In the genomic region with DNA sequence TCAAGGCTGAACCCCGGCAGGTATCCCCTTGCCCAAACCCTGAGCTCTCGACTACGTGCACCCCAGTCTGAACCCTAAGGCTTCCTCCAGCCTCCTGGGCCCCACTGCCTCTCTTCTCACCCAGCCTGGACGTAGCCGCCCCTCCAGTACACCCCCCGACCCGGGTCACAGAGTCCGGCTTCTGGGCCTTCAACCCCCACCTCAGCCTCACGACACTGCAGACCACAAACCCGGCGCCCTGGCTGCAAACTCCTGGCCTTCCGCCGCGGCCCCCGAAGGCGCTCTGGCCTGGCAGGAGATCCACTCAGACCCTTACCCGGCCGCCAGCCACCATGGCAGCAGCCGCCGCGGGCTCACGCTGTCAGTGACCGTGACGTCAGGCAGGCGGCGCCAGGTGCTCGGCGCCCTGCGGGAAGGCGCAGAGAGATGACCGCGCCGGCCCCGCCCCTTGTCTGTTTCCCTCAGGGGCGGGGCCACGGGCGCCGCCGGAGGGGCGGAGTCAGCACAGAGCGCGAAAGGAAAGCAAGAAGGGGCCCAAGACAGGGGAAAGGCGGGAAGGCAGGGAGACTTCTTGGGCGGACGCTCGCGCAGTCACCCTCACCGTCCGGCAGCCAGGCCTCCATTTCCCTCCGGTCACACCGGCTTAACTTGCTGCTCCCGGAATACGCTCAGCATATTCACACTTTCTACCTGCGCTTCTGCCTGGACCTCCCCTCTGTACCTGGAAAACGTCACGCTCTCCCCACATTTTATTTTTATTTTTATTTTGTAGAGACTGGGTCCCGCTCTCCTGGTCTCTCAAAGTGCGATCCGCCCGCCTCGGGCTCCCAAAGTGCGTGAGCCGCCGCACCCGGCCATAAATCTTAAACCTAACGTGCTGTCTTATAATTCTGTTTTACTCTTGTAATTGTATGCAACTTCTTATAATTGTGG, we compare ENCODE assay signal across 8 cellular contexts. TPM values are rescaled to one million over a fixed set of nuclear protein-coding genes. Genes with fewer than 3 reads are reported as not detected.
DNase-seq lines count a peak whose midpoint lies in the region; ATAC-seq, FAIRE-seq and TF ChIP-seq lines count a peak whose summit lies in the region.

A gene with protein sequence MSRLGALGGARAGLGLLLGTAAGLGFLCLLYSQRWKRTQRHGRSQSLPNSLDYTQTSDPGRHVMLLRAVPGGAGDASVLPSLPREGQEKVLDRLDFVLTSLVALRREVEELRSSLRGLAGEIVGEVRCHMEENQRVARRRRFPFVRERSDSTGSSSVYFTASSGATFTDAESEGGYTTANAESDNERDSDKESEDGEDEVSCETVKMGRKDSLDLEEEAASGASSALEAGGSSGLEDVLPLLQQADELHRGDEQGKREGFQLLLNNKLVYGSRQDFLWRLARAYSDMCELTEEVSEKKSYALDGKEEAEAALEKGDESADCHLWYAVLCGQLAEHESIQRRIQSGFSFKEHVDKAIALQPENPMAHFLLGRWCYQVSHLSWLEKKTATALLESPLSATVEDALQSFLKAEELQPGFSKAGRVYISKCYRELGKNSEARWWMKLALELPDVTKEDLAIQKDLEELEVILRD (minus strand): TSS at position 372 of the 933 bp plus-strand sequence. CDS start 471 bp downstream, outside the sequence.

- TF ChIP-seq CTCF in HepG2 (CRISPR knock-in tag; IDR thresholded peaks at IDR 0.05): peak; percentile 35

- DNase-seq in NCI-H774 (lab: John Stamatoyannopoulos, UW): peak; percentile 90
- peak; percentile 84 to 91 for DNase-seq in activated CD4-positive, alpha-beta T cell treated with anti-CD3 and anti-CD28 coated beads, Interleukin-2, amount 50 U/mL, for 24 hours (ENCODE audit: low read depth in 1 of 2, low spot score in 1 of 2)
- peak; percentile 88 for DNase-seq in dedifferentiated amniotic fluid mesenchymal stem cell (ENCODE audit: extremely low spot score)
- DNase-seq in HepG2 (ENCODE audit: low spot score): peak; percentile 77
- DNase-seq in stimulated activated CD4-positive, alpha-beta T cell treated with anti-CD3 and anti-CD28 coated beads, Interleukin-4, amount 100 ng/mL, for 1 hour: peak; percentile 95

- peaks cover 0 to 26% (median 0%) of the 10 kb centered on the region in 11 experiments; a peak in 7 of 22 replicates for H4K20me1 ChIP-seq in BLaER1 treated with 17β-estradiol and CSF1 and Interleukin-3, amounts not matched to agents 10 nM and 100 nM
- no peaks in the 10 kb centered on the region for H4K20me1 ChIP-seq in HepG2 (ENCODE audit: insufficient read depth, low read length)

- FAIRE-seq in HepG2 (lab: Jason Lieb, UNC): no peak

- H3K4me1 ChIP-seq in BLaER1 treated with 17β-estradiol and CSF1 and Interleukin-3, amounts not matched to agents 10 nM and 100 nM: peaks cover 16 to 53% (median 40%) of the 10 kb centered on the region in 10 experiments
- peaks cover 54% of the 10 kb centered on the region for H3K4me1 ChIP-seq in HepG2 (ENCODE audit: insufficient read depth, low read length)

- H3K4me3 ChIP-seq in BLaER1 treated with 17β-estradiol and CSF1 and Interleukin-3, amounts not matched to agents 10 nM and 100 nM: peak within 1 kb of the TSS; percentile 79 to 99 (median 96)
- H3K4me3 ChIP-seq in HepG2 (replicated peaks in 1 of 3; ENCODE audit: insufficient read depth in 1 of 3, low read depth in 2 of 3, low read length in 3 of 3): peak within 1 kb of the TSS; percentile 83 to 98 (median 89)

- TSS peak; percentile 100 for BruUV-seq in HepG2 (replicated peaks; lab: Mats Ljungman, UMichigan)

- CTCF ChIA-PET in HepG2 (lab: Yijun Ruan, JAX; ENCODE audit: low intra/inter-chr PET ratio, low total read pairs): no interaction called here

- peak within 1 kb of the TSS; percentile 63 to 95 (median 90); a peak in 21 of 22 replicates for H3K27ac ChIP-seq in BLaER1 treated with 17β-estradiol and CSF1 and Interleukin-3, amounts not matched to agents 10 nM and 100 nM
- H3K27ac ChIP-seq in HepG2 (ENCODE audit: extremely low read length, insufficient read depth, low read length): peak within 1 kb of the TSS; percentile 84

- intact Hi-C loops in HepG2 (cut with micrococcal nuclease; ENCODE audit: unreplicated experiment): loop anchor here (10.0 kb wide), 1 partner anchor 160 kb away; a partner anchor contains a TSS

- H3K4me2 ChIP-seq in BLaER1 treated with 17β-estradiol and CSF1 and Interleukin-3, amounts not matched to agents 10 nM and 100 nM: peak within 1 kb of the TSS; percentile 75 to 98 (median 95)
- H3K4me2 ChIP-seq in HepG2 (ENCODE audit: low read depth, low read length): peak within 1 kb of the TSS; percentile 84

- peak; percentile 79 to 91 for TF ChIP-seq POLR2A in HepG2 (IDR thresholded peaks at IDR 0.05; ENCODE audit: insufficient read depth in 1 of 2, low read depth in 2 of 2, low read length in 2 of 2)

- no peak within 1 kb of the TSS for H2AFZ ChIP-seq in HepG2 (ENCODE audit: low read length)

- peak within 1 kb of the TSS; percentile 82 to 93 (median 87) for H3K9ac ChIP-seq in BLaER1 treated with 17β-estradiol and CSF1 and Interleukin-3, amounts not matched to agents 10 nM and 100 nM
- peak within 1 kb of the TSS; percentile 87 for H3K9ac ChIP-seq in HepG2 (ENCODE audit: insufficient read depth, low read depth, low read length)

- no peaks in the 10 kb centered on the region for H3K9me3 ChIP-seq in BLaER1 treated with 17β-estradiol and CSF1 and Interleukin-3, amounts not matched to agents 10 nM and 100 nM (replicated peaks in 1 of 11)
- no peaks in the 10 kb centered on the region for H3K9me3 ChIP-seq in HepG2 (ENCODE audit: low read length)

- WGBS in HepG2 (ENCODE audit: low lambda C conversion rate): 37% methylated on average over 17 of the region's 66 CpGs

- ATAC-seq in GM19351 (IDR thresholded peaks at IDR 0.05; ENCODE audit: unreplicated experiment): peak; percentile 79
- peak; percentile 83 for ATAC-seq in HG03521 (IDR thresholded peaks at IDR 0.05; ENCODE audit: unreplicated experiment)
- ATAC-seq in HepG2: peak; percentile 87

- no peak; a peak in 1 of 4 replicates for TF ChIP-seq EP300 in HepG2 (IDR thresholded peaks at IDR 0.05; ENCODE audit: low read depth in 2 of 2, low read length in 2 of 2)
- no peak for TF ChIP-seq EP300 in HepG2 (CRISPR knock-in tag; IDR thresholded peaks at IDR 0.05; ENCODE audit: borderline replicate concordance)

- POLR2A ChIA-PET in HepG2 (lab: Yijun Ruan, JAX): no interaction called here

- no peak for TF ChIP-seq RAD21 in HepG2 (CRISPR knock-in tag; IDR thresholded peaks at IDR 0.05)

- H3K27me3 ChIP-seq in BLaER1 treated with 17β-estradiol and CSF1 and Interleukin-3, amounts not matched to agents 10 nM and 100 nM: no peaks in the 10 kb centered on the region
- H3K27me3 ChIP-seq in HepG2 (ENCODE audit: control insufficient read depth in 1 of 2, insufficient read depth in 2 of 2, low read length in 2 of 2): no peaks in the 10 kb centered on the region

- H3K36me3 ChIP-seq in BLaER1 treated with 17β-estradiol and CSF1 and Interleukin-3, amounts not matched to agents 10 nM and 100 nM: peaks cover 19 to 35% (median 29%) of the 10 kb centered on the region in 11 experiments
- peaks cover 8 to 19% of the 10 kb centered on the region in 2 experiments for H3K36me3 ChIP-seq in HepG2 (replicated peaks in 1 of 2; ENCODE audit: control insufficient read depth in 1 of 2, insufficient read depth in 2 of 2, low read length in 2 of 2)

- H3K79me2 ChIP-seq in HepG2 (ENCODE audit: insufficient read depth, low read length): peaks cover 30% of the 10 kb centered on the region

- in situ Hi-C loops in HepG2 (cut with HindIII; ENCODE audit: extremely low pct_ligation_motif_present, low pct_unique_long_range_greater_than_20kb): no loop called here

TF ChIP-seq in HepG2, 621 proteins besides CTCF, POLR2A, EP300 and RAD21 (continues in another document):
- no peak for TF ChIP-seq NFIC (IDR thresholded peaks at IDR 0.05; ENCODE audit: low read length)
- TF ChIP-seq NFKB2 (CRISPR knock-in tag; IDR thresholded peaks at IDR 0.05; ENCODE audit: borderline replicate concordance): peak; percentile 1; the same call in 1 of the 2 replicates
- no peak for TF ChIP-seq RAD51 (IDR thresholded peaks at IDR 0.05; ENCODE audit: borderline replicate concordance)
- TF ChIP-seq, protein P1, sequence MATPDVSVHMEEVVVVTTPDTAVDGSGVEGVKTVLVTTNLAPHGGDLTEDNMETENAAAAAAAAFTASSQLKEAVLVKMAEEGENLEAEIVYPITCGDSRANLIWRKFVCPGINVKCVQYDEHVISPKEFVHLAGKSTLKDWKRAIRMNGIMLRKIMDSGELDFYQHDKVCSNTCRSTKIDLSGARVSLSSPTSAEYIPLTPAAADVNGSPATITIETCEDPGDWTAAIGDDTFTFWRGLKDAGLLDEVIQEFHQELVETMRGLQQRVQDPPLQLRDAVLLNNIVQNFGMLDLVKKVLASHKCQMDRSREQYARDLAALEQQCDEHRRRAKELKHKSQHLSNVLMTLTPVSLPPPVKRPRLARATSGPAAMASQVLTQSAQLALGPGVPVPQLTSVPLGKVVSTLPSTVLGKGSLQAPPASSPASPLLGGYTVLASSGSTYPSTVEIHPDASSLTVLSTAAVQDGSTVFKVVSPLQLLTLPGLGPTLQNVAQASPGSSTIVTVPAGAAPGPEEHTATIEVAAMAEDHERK (CRISPR knock-in tag; IDR thresholded peaks at IDR 0.05; ENCODE audit: low read depth): peak; percentile 69
- peak; percentile 15; the same call in 1 of the 2 replicates for TF ChIP-seq ZBTB7B (CRISPR knock-in tag; IDR thresholded peaks at IDR 0.05)

RNA-seq across cellular contexts. Expression of the gene that starts here (rescaled TPM):
- 10.5 and 19.5 TPM in 2 replicates for total RNA-seq in HepG2 (2016; rRNA removed; fragmentation: Illumina TruSeq; extraction: Trizol)
- total RNA-seq in HepG2 (2016; cell fraction: cytosol; rRNA removed; fragmentation: Illumina TruSeq; extraction: Trizol; ENCODE audit: low read depth): 18.0 and 20.7 TPM in 2 replicates
- 7.9 and 18.6 TPM in 2 replicates for total RNA-seq in HepG2 (2016; cell fraction: insoluble cytoplasmic fraction; rRNA removed; fragmentation: Illumina TruSeq; extraction: Trizol)
- total RNA-seq in HepG2 (2016; cell fraction: membrane; rRNA removed; fragmentation: Illumina TruSeq; extraction: Trizol): 10.4 and 11.1 TPM in 2 replicates
- total RNA-seq in HepG2 (2016; cell fraction: nucleus; rRNA removed; fragmentation: Illumina TruSeq; extraction: Trizol): 22.7 and 25.4 TPM in 2 replicates
- polyA plus RNA-seq in HepG2 (2011; rRNA removed): 16.8 and 18.2 TPM in 2 replicates
- 17.5 and 19.5 TPM in 2 replicates for polyA plus RNA-seq in HepG2 (2011; cell fraction: cytosol; rRNA removed)
- polyA plus RNA-seq in HepG2 (2011; cell fraction: nucleus; rRNA removed): 16.1 and 22.7 TPM in 2 replicates
- 19.5 and 21.1 TPM in 2 replicates for polyA plus RNA-seq in HepG2 (2012)
- 5.8 and 6.1 TPM in 2 replicates for polyA plus RNA-seq in HepG2 (2016; cell fraction: cytosol; fragmentation: Illumina TruSeq; extraction: Trizol; ENCODE audit: low read depth)
- 15.7 and 17.8 TPM in 2 replicates for polyA plus RNA-seq in HepG2 (2016; cell fraction: insoluble cytoplasmic fraction; fragmentation: Illumina TruSeq; extraction: Trizol; ENCODE audit: low read depth)
- 11.2 and 11.3 TPM in 2 replicates for polyA plus RNA-seq in HepG2 (2016; cell fraction: membrane; fragmentation: Illumina TruSeq; extraction: Trizol; ENCODE audit: low read depth)
- 60.2 and 62.0 TPM in 2 replicates for polyA plus RNA-seq in HepG2 (2016; cell fraction: nucleus; fragmentation: Illumina TruSeq; extraction: Trizol; ENCODE audit: insufficient read depth, low read depth)
- polyA minus RNA-seq in HepG2 (2011; rRNA and poly(A)+ RNA removed; ENCODE audit: low replicate concordance): 12.7 and 29.0 TPM in 2 replicates
- 12.9 and 13.8 TPM in 2 replicates for polyA minus RNA-seq in HepG2 (2011; cell fraction: cytosol; rRNA and poly(A)+ RNA removed)
- 10.2 and 11.7 TPM in 2 replicates for polyA minus RNA-seq in HepG2 (2011; cell fraction: nucleus; rRNA and poly(A)+ RNA removed)

Comparison
In these comparisons a context has a peak if more than half of its experiments do, and no peak if none do; other contexts are left out.
1. Peak in every context shown above with its lines: DNase-seq, ATAC-seq, H3K4me3 ChIP-seq and H3K27ac ChIP-seq.